Comparison of ENCODE assay signal across 19 cellular contexts in the genomic region with DNA sequence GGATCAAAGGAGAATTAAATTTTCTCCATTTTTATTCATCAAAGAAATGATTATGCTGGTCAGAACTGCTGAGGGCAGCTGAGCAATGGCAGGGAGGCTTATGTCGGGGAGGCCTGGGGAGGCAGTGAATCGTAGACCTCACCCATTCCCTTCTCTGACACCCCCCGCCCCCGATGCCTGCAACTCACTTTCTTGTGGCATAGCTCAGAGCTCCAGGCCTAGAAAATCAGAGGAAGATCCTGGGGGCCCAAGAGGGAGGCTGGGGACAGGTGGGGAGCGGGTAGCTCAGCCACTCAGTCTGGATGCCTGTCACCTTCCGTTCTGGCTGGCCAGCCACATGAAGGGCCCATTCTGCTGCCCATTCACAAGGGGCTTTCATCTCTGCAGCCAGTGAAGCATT.
"Had no signal": no experiment of that assay in that cellular context is flagged by ENCODE, and none has a peak within 500 bp of the region (broad histone marks: within the 10 kb centered on the region; RNA-seq: fewer than 3 reads in every experiment).

No MANE protein-coding gene starts in this region.

- H3K4me1 ChIP-seq: pancreas had no signal

- H3K4me3 Mint-ChIP-seq: activated naive CD8-positive, alpha-beta T cell; neural crest cell; T-cell had no signal

- H3K9me3 ChIP-seq: body of pancreas, esophagus squamous epithelium, left ventricle myocardium inferior, pancreas, sigmoid colon, spleen had no signal

- H3K9me3 Mint-ChIP-seq: neural crest cell, T-cell had no signal

- FAIRE-seq: endothelial cell of umbilical vein, keratinocyte, pancreas had no signal

- H3K4me3 ChIP-seq: body of pancreas, coronary artery, esophagus squamous epithelium, left ventricle myocardium inferior, pancreas, sigmoid colon, spleen had no signal

- DNase-seq: activated CD4-positive, alpha-beta T cell treated with anti-CD3 and anti-CD28 coated beads, Interleukin-2, amount 50 U/mL, for 1 hour; activated effector memory CD4-positive, alpha-beta T cell treated with Interleukin-2 at 50 U/mL for 16 hours; amniotic stem cell; body of pancreas; central memory CD4-positive, alpha-beta T cell; esophagus squamous epithelium; hippocampal formation; left ventricle myocardium inferior; sigmoid colon; spleen; T-cell; T1000 had no signal

- H3K27me3 ChIP-seq: body of pancreas, esophagus squamous epithelium, pancreas, sigmoid colon, spleen had no signal

- ATAC-seq: activated CD4-positive, CD25-positive, alpha-beta regulatory T cell treated with anti-CD3 and anti-CD28 coated beads, Interleukin-2, amount 50 U/mL, for 24 hours; body of pancreas; T-cell had no signal

- H3K27ac ChIP-seq: body of pancreas, esophagus squamous epithelium, pancreas, sigmoid colon had no signal

- H3K36me3 ChIP-seq: left ventricle myocardium inferior, pancreas, sigmoid colon had no signal

- H3K27me3 Mint-ChIP-seq: activated naive CD8-positive, alpha-beta T cell; T-cell had no signal
